13 cellular contexts compared by ENCODE assay signal in genomic region chrX:68719904-68720614, GRCh38.
A peak's percentile ranks its signal among the peaks of the same experiment; 100 is the strongest.
DNase-seq lines count a peak whose midpoint lies in the region; ATAC-seq and TF ChIP-seq lines count a peak whose summit lies in the region.
"Had no signal": no experiment of that assay in that cellular context is flagged by ENCODE, and none has a peak within 500 bp of the region (broad histone marks: within the 10 kb centered on the region; RNA-seq: fewer than 3 reads in every experiment).

No MANE protein-coding gene starts in this region.

- intact Hi-C loops in spleen (cut with DNase I; ENCODE audit: low total_unique reads) = no loop called here
- intact Hi-C loops in CD4-positive, alpha-beta T cell (cut with DNase I, micrococcal nuclease) = no loop called here

- H3K4me1 ChIP-seq in foreskin keratinocyte (no peaks in the 10 kb centered on the region), spleen (no peaks in the 10 kb centered on the region)
- H3K4me1 ChIP-seq: tibial nerve had no signal

- no peaks in the 10 kb centered on the region for H3K36me3 Mint-ChIP-seq in CD4-positive, alpha-beta T cell (ENCODE audit: low read depth)

- H3K9me3 ChIP-seq in spleen = no peaks in the 10 kb centered on the region
- H3K9me3 ChIP-seq in CD4-positive, alpha-beta T cell (ENCODE audit: control insufficient read depth, low read length) = no peaks in the 10 kb centered on the region
- H3K9me3 ChIP-seq: neutrophil, tibial nerve had no signal

- peak; percentile 26 for ATAC-seq in foreskin keratinocyte
- ATAC-seq in CD4-positive, alpha-beta T cell (ENCODE audit: poor library complexity) = no peak

- CTCF ChIA-PET in CD4-positive, alpha-beta T cell (lab: Charles Lee) = no interaction called here

- H3K27ac Mint-ChIP-seq in CD4-positive, alpha-beta T cell = no peak overlapping the region

- no peak overlapping the region for H3K4me3 ChIP-seq in spleen
- H3K4me3 ChIP-seq: SK-N-MC, tibial nerve had no signal

- no peaks in the 10 kb centered on the region for H3K27me3 ChIP-seq in foreskin keratinocyte
- H3K27me3 ChIP-seq in spleen (replicated peaks in 1 of 7) = no peaks in the 10 kb centered on the region
- H3K27me3 ChIP-seq in CD4-positive, alpha-beta T cell (ENCODE audit: control insufficient read depth, insufficient read depth, low read length) = no peaks in the 10 kb centered on the region
- H3K27me3 ChIP-seq: neutrophil had no signal

- POLR2A ChIA-PET in CD4-positive, alpha-beta T cell (lab: Charles Lee) = no interaction called here

- peak; percentile 31 for DNase-seq in DMS53 (lab: John Stamatoyannopoulos, UW)
- DNase-seq in DMS53 treated with DMSO at 0.1 percent for 48 hours (lab: John Stamatoyannopoulos, UW; ENCODE audit: unreplicated experiment) = no peak
- DNase-seq in RPMI8226 = peak; percentile 10
- no peak for DNase-seq in foreskin keratinocyte
- DNase-seq in spleen = peak; percentile 65
- DNase-seq in CD4-positive, alpha-beta T cell = no peak
- DNase-seq in NCI-H526 treated with DMSO at 0.1 percent for 48 hours (lab: John Stamatoyannopoulos, UW) = no peak
- DNase-seq in COLO668 (lab: John Stamatoyannopoulos, UW; ENCODE audit: unreplicated experiment) = no peak
- DNase-seq: 8988T, NCI-H187 treated with DMSO at 0.1 percent for 48 hours had no signal

- TF ChIP-seq POLR2A in spleen (IDR thresholded peaks at IDR 0.05) = no peak

- H3K4me1 Mint-ChIP-seq in CD4-positive, alpha-beta T cell (ENCODE audit: low read depth) = no peaks in the 10 kb centered on the region

- H3K36me3 ChIP-seq in spleen = peaks cover 0 to 100% (median 9%) of the 10 kb centered on the region in 6 donors

- H3K27ac ChIP-seq in foreskin keratinocyte (no peak overlapping the region), spleen (no peak overlapping the region)
- no peak overlapping the region for H3K27ac ChIP-seq in CD4-positive, alpha-beta T cell (ENCODE audit: low read depth, low read length)
- H3K27ac ChIP-seq: neutrophil, SK-N-MC, tibial nerve had no signal

- 87 to 91% (median 88%) methylated on average over 2 to 11 of the region's 11 CpGs for WGBS in spleen, 5 donors

- H3K9me3 Mint-ChIP-seq in CD4-positive, alpha-beta T cell = no peaks in the 10 kb centered on the region

- H3K27me3 Mint-ChIP-seq in CD4-positive, alpha-beta T cell = no peaks in the 10 kb centered on the region

- TF ChIP-seq CTCF in foreskin keratinocyte (conservative IDR thresholded peaks at IDR 0.05) (no peak), spleen (IDR thresholded peaks at IDR 0.05 in 8 of 11, conservative IDR thresholded peaks at IDR 0.05 in 3 of 11) (peak in 1 of 11 experiments; percentile 24)
- TF ChIP-seq CTCF in CD4-positive, alpha-beta T cell (IDR thresholded peaks at IDR 0.05) = no peak

- no peak overlapping the region for H3K4me3 Mint-ChIP-seq in CD4-positive, alpha-beta T cell

Comparison
In these comparisons a context has a peak if more than half of its experiments do, and no peak if none do; other contexts are left out.
1. DNase-seq: peak in DMS53 (single experiment), RPMI8226 (single experiment) and spleen (single experiment); none in DMS53 treated with DMSO at 0.1 percent for 48 hours (single experiment), foreskin keratinocyte (0 of 2), CD4-positive, alpha-beta T cell (0 of 10), NCI-H526 treated with DMSO at 0.1 percent for 48 hours (single experiment) and COLO668 (single experiment).